Comparison of ENCODE assay signal across 8 cellular contexts in the genomic region with DNA sequence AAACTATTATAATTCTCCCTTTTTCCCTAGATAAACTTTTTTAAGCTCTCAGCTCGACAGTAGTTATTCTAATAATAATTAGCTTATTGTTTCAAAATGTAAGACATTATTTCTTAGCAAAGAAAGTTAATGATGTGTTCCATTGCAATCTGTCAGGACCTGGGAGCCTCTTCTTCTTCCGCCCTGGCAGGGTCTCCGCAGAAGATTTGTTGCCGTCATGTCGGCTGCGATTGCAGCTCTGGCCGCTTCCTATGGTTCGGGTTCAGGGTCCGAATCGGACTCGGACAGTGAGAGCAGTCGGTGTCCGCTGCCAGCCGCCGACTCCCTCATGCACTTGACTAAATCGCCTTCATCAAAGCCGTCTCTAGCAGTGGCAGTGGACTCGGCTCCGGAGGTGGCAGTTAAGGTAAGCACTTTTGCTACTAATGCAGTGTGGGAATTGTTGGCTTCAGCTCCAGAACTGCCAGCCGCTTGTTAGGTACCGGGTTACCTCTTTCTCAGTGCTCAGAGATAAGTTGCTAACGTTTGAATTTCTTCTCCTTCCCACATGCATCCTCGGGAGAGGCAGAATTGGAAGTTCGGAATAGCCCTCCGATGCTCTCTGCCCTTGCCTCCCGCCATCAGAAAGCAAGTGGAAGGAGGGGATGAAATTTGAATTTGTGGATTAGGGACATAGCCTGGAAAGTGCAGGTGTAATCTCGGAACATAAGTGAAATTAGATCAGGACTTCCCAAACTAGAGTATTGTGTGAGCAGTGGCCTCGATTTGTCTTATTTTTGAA. TPM values are rescaled to one million over a fixed set of nuclear protein-coding genes. Genes with fewer than 3 reads are reported as not detected.
DNase-seq lines count a peak whose midpoint lies in the region; ATAC-seq, FAIRE-seq and TF ChIP-seq lines count a peak whose summit lies in the region.

A gene (plus strand): TSS at position 200 of the 781 bp plus-strand sequence. CDS start 18 bp downstream, at position 218.

- POLR2A ChIA-PET in AG04450 (lab: Yijun Ruan, JAX), result interaction anchor here (0.7 to 2.1 kb wide), 6 partner anchors 83 to 1919 kb away, joined by 3 to 9 read pairs (median 5); no protein-coding TSS in a partner anchor
- POLR2A ChIA-PET in PC-9 (lab: Charles Lee; ENCODE audit: unreplicated experiment), result no interaction called here

- TF ChIP-seq CTCF in AG04450 (IDR thresholded peaks at IDR 0.05; ENCODE audit: low read depth, low read length) (no peak), PC-9 (conservative IDR thresholded peaks at IDR 0.05) (no peak)

- H3K36me3 Mint-ChIP-seq in activated T-helper 2 cell treated with anti-CD3 and anti-CD28 coated beads, Interferon-gamma antibody, Interleukin-2, Interleukin-4, amounts not matched to agents 10 μg/mL and 5 μg/mL and 100 μg/mL, durations not matched to agents 14 hours and 24 hours and 36 hours (ENCODE audit: low read depth), result no peaks in the 10 kb centered on the region

- CTCF ChIA-PET in AG04450 (lab: Charles Lee), result interaction anchor here (0.6 to 2.8 kb wide), 13 partner anchors 8 to 992 kb away, joined by 3 to 24 read pairs (median 4); no protein-coding TSS in a partner anchor
- CTCF ChIA-PET in PC-9 (lab: Charles Lee), result interaction anchor here (0.6 kb wide), 3 partner anchors 37 to 288 kb away, joined by 4 to 6 read pairs (median 5); no protein-coding TSS in a partner anchor

- peaks cover 3% of the 10 kb centered on the region; the same call in 1 of the 2 replicates for H3F3A ChIP-seq in PC-9 (ENCODE audit: insufficient read depth, low read depth)

- no peaks in the 10 kb centered on the region for H3K27me3 ChIP-seq in AG04450 (ENCODE audit: control insufficient read depth, insufficient read depth, low read length)
- H3K27me3 ChIP-seq in PC-9 (ENCODE audit: insufficient read depth, low read depth), result no peaks in the 10 kb centered on the region

- no peak within 1 kb of the TSS for H3K4me3 Mint-ChIP-seq in activated T-helper 2 cell treated with anti-CD3 and anti-CD28 coated beads, Interferon-gamma antibody, Interleukin-2, Interleukin-4, amounts not matched to agents 10 μg/mL and 5 μg/mL and 100 μg/mL, durations not matched to agents 14 hours and 24 hours and 36 hours (ENCODE audit: low read depth)

- ATAC-seq in GM18870 (IDR thresholded peaks at IDR 0.05; ENCODE audit: unreplicated experiment) (peak; percentile 63), HG03103 (IDR thresholded peaks at IDR 0.05; ENCODE audit: low read depth, unreplicated experiment) (peak; percentile 34)

- H3K79me2 ChIP-seq in PC-9 (ENCODE audit: low read depth), result peaks cover 67% of the 10 kb centered on the region

- H3K9me3 ChIP-seq in AG04450 (ENCODE audit: control insufficient read depth, insufficient read depth, low read length) (no peaks in the 10 kb centered on the region), PC-9 (ENCODE audit: insufficient read depth, low read depth) (no peaks in the 10 kb centered on the region)

- H4K20me1 ChIP-seq in PC-9 (ENCODE audit: insufficient read depth), result peaks cover 19% of the 10 kb centered on the region

- H3K27ac ChIP-seq in AG04450 (ENCODE audit: low read depth, low read length) (peak within 1 kb of the TSS; percentile 86), PC-9 (peak within 1 kb of the TSS; percentile 6)

- peak within 1 kb of the TSS; percentile 85 for H3K4me2 ChIP-seq in PC-9

- H3K27me3 Mint-ChIP-seq in activated T-helper 2 cell treated with anti-CD3 and anti-CD28 coated beads, Interferon-gamma antibody, Interleukin-2, Interleukin-4, amounts not matched to agents 10 μg/mL and 5 μg/mL and 100 μg/mL, durations not matched to agents 14 hours and 24 hours and 36 hours (ENCODE audit: low read depth), result peaks cover 12% of the 10 kb centered on the region

- H2AFZ ChIP-seq in PC-9, result peak within 1 kb of the TSS; percentile 97

- H3K36me3 ChIP-seq in PC-9 (ENCODE audit: low read depth), result no peaks in the 10 kb centered on the region; the same call in 1 of the 2 replicates

- FAIRE-seq in urothelium cell line (lab: Jason Lieb, UNC), result no peak

- no peaks in the 10 kb centered on the region for H3K9me2 ChIP-seq in PC-9 (ENCODE audit: insufficient read depth)

- peaks cover 33% of the 10 kb centered on the region for H3K4me1 ChIP-seq in PC-9 (replicated peaks; ENCODE audit: insufficient read depth)

- no peak for DNase-seq in AG04450 (ENCODE audit: low read depth, low spot score)
- DNase-seq in PC-9, result peak in 1 of 2 experiments; percentile 47
- DNase-seq in activated T-helper 2 cell treated with anti-CD3 and anti-CD28 coated beads, Interferon-gamma antibody, Interleukin-2, Interleukin-4, amounts not matched to agents 10 μg/mL and 5 μg/mL and 100 μg/mL, durations not matched to agents 14 hours and 24 hours and 36 hours (ENCODE audit: low spot score), result peak; percentile 58
- peak; percentile 56 for DNase-seq in glomerular endothelial cell (ENCODE audit: extremely low read depth, low read depth, low spot score)
- DNase-seq in posterior cingulate gyrus, result peak; percentile 51 to 93 (median 62)
- peak; percentile 46 for DNase-seq in urothelium cell line (ENCODE audit: low spot score)

- TSS peak; percentile 53 for BruUV-seq in PC-9 (replicated peaks; lab: Mats Ljungman, UMichigan)

- H3K4me3 ChIP-seq in AG04450 (ENCODE audit: low read depth, low read length) (peak within 1 kb of the TSS; percentile 87), PC-9 (peak within 1 kb of the TSS; percentile 72)

- H3K9me3 Mint-ChIP-seq in activated T-helper 2 cell treated with anti-CD3 and anti-CD28 coated beads, Interferon-gamma antibody, Interleukin-2, Interleukin-4, amounts not matched to agents 10 μg/mL and 5 μg/mL and 100 μg/mL, durations not matched to agents 14 hours and 24 hours and 36 hours, result no peaks in the 10 kb centered on the region

- H3K4me1 Mint-ChIP-seq in activated T-helper 2 cell treated with anti-CD3 and anti-CD28 coated beads, Interferon-gamma antibody, Interleukin-2, Interleukin-4, amounts not matched to agents 10 μg/mL and 5 μg/mL and 100 μg/mL, durations not matched to agents 14 hours and 24 hours and 36 hours (ENCODE audit: low read depth), result peaks cover 12% of the 10 kb centered on the region

- no peak within 1 kb of the TSS for H3K27ac Mint-ChIP-seq in activated T-helper 2 cell treated with anti-CD3 and anti-CD28 coated beads, Interferon-gamma antibody, Interleukin-2, Interleukin-4, amounts not matched to agents 10 μg/mL and 5 μg/mL and 100 μg/mL, durations not matched to agents 14 hours and 24 hours and 36 hours

- intact Hi-C loops in PC-9 (cut with micrococcal nuclease; ENCODE audit: unreplicated experiment), result no loop called here
- intact Hi-C loops in activated T-helper 2 cell treated with anti-CD3 and anti-CD28 coated beads, Interferon-gamma antibody, Interleukin-2, Interleukin-4, amounts not matched to agents 10 μg/mL and 5 μg/mL and 100 μg/mL, durations not matched to agents 14 hours and 24 hours and 36 hours (cut with micrococcal nuclease), result loop anchor here (1.0 to 10.0 kb wide), 5 partner anchors 54 to 796 kb away; a partner anchor contains a TSS
- intact Hi-C loops in posterior cingulate gyrus (cut with DNase I), result no loop called here

RNA-seq across cellular contexts. Expression of the gene that starts here (rescaled TPM):
- polyA plus RNA-seq in AG04450 (2011; rRNA removed), result 15.0 and 26.4 TPM in 2 replicates
- 15.1 and 20.2 TPM in 2 replicates for polyA minus RNA-seq in AG04450 (2011; rRNA and poly(A)+ RNA removed)
- total RNA-seq in PC-9 (2021) (18.3 and 19.0 TPM in 2 replicates), glomerular endothelial cell (15.2 and 15.5 TPM in 2 replicates)
- 25.4 and 34.3 TPM in 2 replicates for total RNA-seq in activated T-helper 2 cell treated with anti-CD3 and anti-CD28 coated beads, Interferon-gamma antibody, Interleukin-2, Interleukin-4, amounts not matched to agents 10 μg/mL and 5 μg/mL and 100 μg/mL, durations not matched to agents 14 hours and 24 hours and 36 hours
